ENCODE assay signal across 8 cellular contexts in genomic region chr4:89837385-89837995, GRCh38. TPM values are rescaled to one million over a fixed set of nuclear protein-coding genes. Genes with fewer than 3 reads are reported as not detected.
DNase-seq lines count a peak whose midpoint lies in the region; ATAC-seq and TF ChIP-seq lines count a peak whose summit lies in the region.

No MANE protein-coding gene starts in this region.

- H3K9me3 ChIP-seq in HUES64 (ENCODE audit: insufficient read depth, low read depth, low read length) (no peaks in the 10 kb centered on the region), mesenchymal stem cell (ENCODE audit: control insufficient read depth, low read length) (no peaks in the 10 kb centered on the region), thymus (ENCODE audit: control insufficient read depth) (no peaks in the 10 kb centered on the region)

- CTCF ChIA-PET in activated B cell treated with CpG ODN at 0.5 μM for 24 hours (lab: Charles Lee), result no interaction called here

- no peak overlapping the region for H4K91ac ChIP-seq in mesenchymal stem cell (ENCODE audit: low read length)

- H3K27me3 Mint-ChIP-seq in activated B cell treated with CpG ODN at 0.5 μM for 24 hours, result peaks cover 31% of the 10 kb centered on the region

- H3K9ac ChIP-seq in HUES64 (ENCODE audit: low read depth, low read length) (peak overlapping the region; percentile 56), mesenchymal stem cell (ENCODE audit: low read length) (no peak overlapping the region)

- POLR2A ChIA-PET in activated B cell treated with CpG ODN at 0.5 μM for 24 hours (lab: Charles Lee), result no interaction called here

- H3K27ac ChIP-seq in HUES64 (ENCODE audit: low read depth, low read length) (peak overlapping the region; percentile 1; the same call in 1 of the 2 replicates), mesenchymal stem cell (ENCODE audit: low read length, poor library complexity, severe bottlenecking) (no peak overlapping the region), thymus (ENCODE audit: low read depth) (no peak overlapping the region)

- H3K4me3 ChIP-seq in HUES64 (ENCODE audit: low read length) (peak overlapping the region; percentile 73), mesenchymal stem cell (ENCODE audit: insufficient read depth in 1 of 2, low read depth in 1 of 2, low read length in 2 of 2) (peak overlapping the region; percentile 74 to 78), thymus (ENCODE audit: low read length) (peak overlapping the region; percentile 64)

- peak overlapping the region; percentile 14 to 44 for H3K18ac ChIP-seq in mesenchymal stem cell (ENCODE audit: low read depth in 1 of 2, low read length in 2 of 2)

- peak overlapping the region; percentile 74 for H3K4me3 Mint-ChIP-seq in activated B cell treated with CpG ODN at 0.5 μM for 24 hours

- H3K9me3 Mint-ChIP-seq in activated B cell treated with CpG ODN at 0.5 μM for 24 hours, result no peaks in the 10 kb centered on the region

- peak overlapping the region; percentile 72 for H2AFZ ChIP-seq in mesenchymal stem cell (ENCODE audit: low read depth, low read length)

- DNase-seq in NCI-H2029 treated with DMSO at 0.1 percent for 48 hours (lab: John Stamatoyannopoulos, UW) (peak; percentile 36), NCI-H2029 (lab: John Stamatoyannopoulos, UW) (no peak), activated B cell treated with CpG ODN at 0.5 μM for 24 hours (peak; percentile 22), epidermal melanocyte (ENCODE audit: insufficient read length, low spot score) (peak; percentile 38), mesenchymal stem cell (peak; percentile 86)

- H3K14ac ChIP-seq in mesenchymal stem cell (ENCODE audit: low read length in 2 of 2), result peak overlapping the region in 1 of 2 experiments; percentile 19

- H3K23ac ChIP-seq in mesenchymal stem cell (ENCODE audit: low read length in 2 of 2), result no peak overlapping the region

- ATAC-seq in activated B cell treated with CpG ODN at 0.5 μM for 24 hours (ENCODE audit: low read depth), result peak; percentile 47
- no peak for ATAC-seq in HG03520 (IDR thresholded peaks at IDR 0.05; ENCODE audit: unreplicated experiment)

- no peak overlapping the region for H3K27ac Mint-ChIP-seq in activated B cell treated with CpG ODN at 0.5 μM for 24 hours

- no peak overlapping the region for H2BK5ac ChIP-seq in mesenchymal stem cell (ENCODE audit: low read depth, low read length, poor library complexity, severe bottlenecking)

- under 1% methylated on average over 30 of the region's 30 CpGs for WGBS in HUES64
- under 1% methylated on average over 16 of the region's 30 CpGs for WGBS in mesenchymal stem cell
- under 1% methylated on average over 30 of the region's 30 CpGs for WGBS in thymus

- intact Hi-C loops in activated B cell treated with CpG ODN at 0.5 μM for 24 hours (cut with micrococcal nuclease), result loop anchor here (5.0 kb wide), 1 partner anchor 60 kb away; no protein-coding TSS in a partner anchor

- H2BK120ac ChIP-seq in mesenchymal stem cell (ENCODE audit: low read depth, low read length), result peak overlapping the region; percentile 9

- H3K36me3 ChIP-seq in HUES64 (ENCODE audit: insufficient read depth, low read length), result no peaks in the 10 kb centered on the region
- H3K36me3 ChIP-seq in mesenchymal stem cell (ENCODE audit: control insufficient read depth in 1 of 2, insufficient read depth in 2 of 2, low read depth in 1 of 2, low read length in 2 of 2), result peaks cover 0 to 2% of the 10 kb centered on the region in 2 experiments
- H3K36me3 ChIP-seq in thymus (ENCODE audit: control insufficient read depth, insufficient read depth), result no peaks in the 10 kb centered on the region

- peak overlapping the region; percentile 57 for H4K8ac ChIP-seq in mesenchymal stem cell (ENCODE audit: low read length)

- H3K27me3 ChIP-seq in HUES64 (ENCODE audit: insufficient read depth, low read length) (peaks cover 18% of the 10 kb centered on the region), mesenchymal stem cell (ENCODE audit: control insufficient read depth in 1 of 2, insufficient read depth in 1 of 2, low read length in 2 of 2) (peaks cover 0 to 81% of the 10 kb centered on the region in 2 experiments), thymus (ENCODE audit: control insufficient read depth, insufficient read depth) (peaks cover 8% of the 10 kb centered on the region)

- peaks cover 4% of the 10 kb centered on the region; the same call in 1 of the 2 replicates for H3K4me1 ChIP-seq in HUES64 (ENCODE audit: insufficient read depth, low read length)
- peaks cover 9% of the 10 kb centered on the region for H3K4me1 ChIP-seq in mesenchymal stem cell (ENCODE audit: control insufficient read depth, insufficient read depth, low read depth, low read length)
- peaks cover 11% of the 10 kb centered on the region for H3K4me1 ChIP-seq in thymus (ENCODE audit: control insufficient read depth, insufficient read depth, low read length)

- H3K79me1 ChIP-seq in mesenchymal stem cell (replicated peaks; ENCODE audit: low read length, poor library complexity, severe bottlenecking), result peaks cover 6% of the 10 kb centered on the region

- H3K4me2 ChIP-seq in mesenchymal stem cell (ENCODE audit: low read length, poor library complexity, severe bottlenecking), result peak overlapping the region; percentile 84

- no peak overlapping the region for H2AK5ac ChIP-seq in mesenchymal stem cell (ENCODE audit: low read length, severe bottlenecking)

- peak overlapping the region; percentile 8 for H2BK15ac ChIP-seq in mesenchymal stem cell (ENCODE audit: low read depth, poor library complexity, severe bottlenecking)

- no peak overlapping the region for H3K4ac ChIP-seq in mesenchymal stem cell (ENCODE audit: low read depth in 1 of 2, low read length in 2 of 2)

- TF ChIP-seq CTCF in activated B cell treated with CpG ODN at 0.5 μM for 24 hours (IDR thresholded peaks at IDR 0.05), result no peak

- H3K4me1 Mint-ChIP-seq in activated B cell treated with CpG ODN at 0.5 μM for 24 hours, result peaks cover 21% of the 10 kb centered on the region

- no peak overlapping the region for H2BK12ac ChIP-seq in mesenchymal stem cell (ENCODE audit: low read length in 2 of 2)

- no peaks in the 10 kb centered on the region for H3K36me3 Mint-ChIP-seq in activated B cell treated with CpG ODN at 0.5 μM for 24 hours (ENCODE audit: low read depth)

RNA-seq across cellular contexts. Expression of gene SNCA, which starts 0.5 kb away (rescaled TPM):
- polyA plus RNA-seq in HUES64 (2013, experiment 1 of 2), result 12.8 TPM
- 18.4 TPM for polyA plus RNA-seq in HUES64 (2013, experiment 2 of 2)
- 1.7 and 2.2 TPM in 2 replicates for total RNA-seq in activated B cell treated with CpG ODN at 0.5 μM for 24 hours
- 63.4 TPM for polyA plus RNA-seq in mesenchymal stem cell (2013, experiment 1 of 2)
- polyA plus RNA-seq in mesenchymal stem cell (2013, experiment 2 of 2), result 70.5 TPM
- 7.9 TPM for polyA plus RNA-seq in thymus

RNA-seq across cellular contexts. Expression of gene MMRN1, which starts 57.2 kb away (rescaled TPM):
- 3.9 TPM for polyA plus RNA-seq in HUES64 (2013, experiment 1 of 2)
- 8.1 TPM for polyA plus RNA-seq in HUES64 (2013, experiment 2 of 2)
- 0.05 and 0.16 TPM in 2 replicates for total RNA-seq in activated B cell treated with CpG ODN at 0.5 μM for 24 hours
- polyA plus RNA-seq in mesenchymal stem cell (2013, experiment 1 of 2), result 0.01 TPM
- polyA plus RNA-seq in mesenchymal stem cell (2013, experiment 2 of 2), result 0.05 TPM
- 4.5 TPM for polyA plus RNA-seq in thymus
